In genomic region chr9:31304576-31304975, GRCh38 we compare ENCODE assay signal across 16 cellular contexts.
DNase-seq lines count a peak whose midpoint lies in the region; ATAC-seq and TF ChIP-seq lines count a peak whose summit lies in the region.
"Had no signal": no experiment of that assay in that cellular context is flagged by ENCODE, and none has a peak within 500 bp of the region (broad histone marks: within the 10 kb centered on the region; RNA-seq: fewer than 3 reads in every experiment).

No MANE protein-coding gene starts in this region.

- H3K36me3 ChIP-seq in BE2C = no peaks in the 10 kb centered on the region
- H3K36me3 ChIP-seq in left lung = no peaks in the 10 kb centered on the region
- H3K36me3 ChIP-seq: stomach had no signal

- ATAC-seq in left lung (peak; percentile 69), GM21717 (IDR thresholded peaks at IDR 0.05; ENCODE audit: unreplicated experiment) (no peak), HG03469 (IDR thresholded peaks at IDR 0.05; ENCODE audit: unreplicated experiment) (no peak), GM19455 (IDR thresholded peaks at IDR 0.05; ENCODE audit: unreplicated experiment) (no peak)
- ATAC-seq: effector memory CD8-positive, alpha-beta T cell; GM23338 had no signal

- TF ChIP-seq CTCF in BE2C (IDR thresholded peaks at IDR 0.05; ENCODE audit: low read depth, low read length) = no peak
- no peak for TF ChIP-seq CTCF in cardiac fibroblast (IDR thresholded peaks at IDR 0.05; ENCODE audit: low read depth, low read length)
- TF ChIP-seq CTCF in left lung (IDR thresholded peaks at IDR 0.05) = no peak

- H3K4me1 ChIP-seq in BE2C (no peaks in the 10 kb centered on the region; the same call in 1 of the 2 replicates), left lung (no peaks in the 10 kb centered on the region)

- no peaks in the 10 kb centered on the region for H3K27me3 ChIP-seq in BE2C
- H3K27me3 ChIP-seq in left lung = no peaks in the 10 kb centered on the region
- H3K27me3 ChIP-seq: stomach had no signal

- H3K4me3 ChIP-seq in BE2C (ENCODE audit: low read depth, low read length) (peak overlapping the region; percentile 48), cardiac fibroblast (replicated peaks in 1 of 2; ENCODE audit: low read depth in 2 of 2, low read length in 2 of 2) (no peak overlapping the region), left lung (no peak overlapping the region)
- H3K4me3 ChIP-seq: GM23338, stomach had no signal

- no peaks in the 10 kb centered on the region for H3K9me3 ChIP-seq in BE2C
- H3K9me3 ChIP-seq in left lung = no peaks in the 10 kb centered on the region
- H3K9me3 ChIP-seq: stomach had no signal

- intact Hi-C loops in left lung (cut with DNase I) = no loop called here

- DNase-seq in BE2C (no peak), NCI-H146 (lab: John Stamatoyannopoulos, UW) (peak; percentile 83), cardiac fibroblast (ENCODE audit: low read depth in 2 of 2) (peak; percentile 75 to 89), left lung (no peak), T-helper 2 cell (no peak)
- DNase-seq: activated CD4-positive, alpha-beta T cell treated with anti-CD3 and anti-CD28 coated beads, Interleukin-2, amount 50 U/mL, for 4 hours; activated naive CD4-positive, alpha-beta T cell treated with anti-CD3 and anti-CD28 coated beads, Interleukin-2, amount 50 U/mL, for 16 hours; effector memory CD8-positive, alpha-beta T cell; immature natural killer cell; stimulated activated CD4-positive, alpha-beta T cell treated with anti-CD3 and anti-CD28 coated beads, Interleukin-2, amount 100 ng/mL, for 24 hours; stomach; T-cell had no signal

- no peak overlapping the region for H3K27ac ChIP-seq in left lung
- H3K27ac ChIP-seq: stomach had no signal

Comparison
In these comparisons a context has a peak if more than half of its experiments do, and no peak if none do; other contexts are left out.
1. DNase-seq: peak in NCI-H146 (single experiment) and cardiac fibroblast (2 of 2); none in BE2C (single experiment), left lung (0 of 2) and T-helper 2 cell (0 of 5).